Comparison of ENCODE assay signal across 10 cellular contexts in genomic region chr7:2106920-2107319, GRCh38.
DNase-seq lines count a peak whose midpoint lies in the region; TF ChIP-seq lines count a peak whose summit lies in the region.
"Had no signal": no experiment of that assay in that cellular context is flagged by ENCODE, and none has a peak within 500 bp of the region (broad histone marks: within the 10 kb centered on the region; RNA-seq: fewer than 3 reads in every experiment).

No MANE protein-coding gene starts in this region.

- peaks cover 56% of the 10 kb centered on the region for H3K4me1 Mint-ChIP-seq in HFFc6 (ENCODE audit: low read depth)
- peaks cover 39% of the 10 kb centered on the region for H3K4me1 Mint-ChIP-seq in activated CD4-positive, alpha-beta T cell treated with anti-CD3 and anti-CD28 coated beads, Interleukin-2, amount 10 ng/mL, durations not matched to agents 7 days and 5 days

- H3K27ac ChIP-seq in angular gyrus (ENCODE audit: low read depth, low read length), result peak overlapping the region; percentile 98

- DNase-seq in AG10803 (ENCODE audit: low read depth), result peak; percentile 28
- peak; percentile 26 for DNase-seq in HFFc6
- DNase-seq in iris pigment epithelial cell (ENCODE audit: low read depth), result peak; percentile 57
- DNase-seq in NCI-H187 (lab: John Stamatoyannopoulos, UW), result no peak
- DNase-seq in NCI-H1930 (lab: John Stamatoyannopoulos, UW), result no peak
- no peak for DNase-seq in effector CD4-positive, alpha-beta T cell
- DNase-seq in activated CD4-positive, alpha-beta T cell treated with anti-CD3 and anti-CD28 coated beads, Interleukin-2, amount 10 ng/mL, durations not matched to agents 7 days and 5 days, result no peak
- DNase-seq: AML-193, NCI-H1048 had no signal

- no peaks in the 10 kb centered on the region for H3K9me3 Mint-ChIP-seq in HFFc6
- no peaks in the 10 kb centered on the region for H3K9me3 Mint-ChIP-seq in activated CD4-positive, alpha-beta T cell treated with anti-CD3 and anti-CD28 coated beads, Interleukin-2, amount 10 ng/mL, durations not matched to agents 7 days and 5 days

- H3K36me3 Mint-ChIP-seq in HFFc6 (ENCODE audit: low read depth), result peaks cover 15% of the 10 kb centered on the region
- peaks cover 8% of the 10 kb centered on the region for H3K36me3 Mint-ChIP-seq in activated CD4-positive, alpha-beta T cell treated with anti-CD3 and anti-CD28 coated beads, Interleukin-2, amount 10 ng/mL, durations not matched to agents 7 days and 5 days (ENCODE audit: low read depth)

- peaks cover 4% of the 10 kb centered on the region for H3K27me3 Mint-ChIP-seq in HFFc6 (ENCODE audit: insufficient read depth)
- H3K27me3 Mint-ChIP-seq in activated CD4-positive, alpha-beta T cell treated with anti-CD3 and anti-CD28 coated beads, Interleukin-2, amount 10 ng/mL, durations not matched to agents 7 days and 5 days, result no peaks in the 10 kb centered on the region

- no peak overlapping the region for H3K4me3 Mint-ChIP-seq in HFFc6
- H3K4me3 Mint-ChIP-seq in activated CD4-positive, alpha-beta T cell treated with anti-CD3 and anti-CD28 coated beads, Interleukin-2, amount 10 ng/mL, durations not matched to agents 7 days and 5 days, result no peak overlapping the region

- no peak overlapping the region for H3K27ac Mint-ChIP-seq in HFFc6
- H3K27ac Mint-ChIP-seq in activated CD4-positive, alpha-beta T cell treated with anti-CD3 and anti-CD28 coated beads, Interleukin-2, amount 10 ng/mL, durations not matched to agents 7 days and 5 days, result no peak overlapping the region

- CTCF ChIA-PET in activated CD4-positive, alpha-beta T cell treated with anti-CD3 and anti-CD28 coated beads, Interleukin-2, amount 10 ng/mL, durations not matched to agents 7 days and 5 days (lab: Charles Lee), result no interaction called here

- TF ChIP-seq CTCF in AG10803 (conservative IDR thresholded peaks at IDR 0.05; ENCODE audit: low read length) (no peak), HFFc6 (IDR thresholded peaks at IDR 0.05) (no peak)

- no peak overlapping the region for H3K4me3 ChIP-seq in AG10803 (ENCODE audit: low read length)

- POLR2A ChIA-PET in activated CD4-positive, alpha-beta T cell treated with anti-CD3 and anti-CD28 coated beads, Interleukin-2, amount 10 ng/mL, durations not matched to agents 7 days and 5 days (lab: Charles Lee), result no interaction called here

Comparison
In these comparisons a context has a peak if more than half of its experiments do, and no peak if none do; other contexts are left out.
1. DNase-seq: peak in AG10803 (single experiment), HFFc6 (single experiment) and iris pigment epithelial cell (single experiment); none in NCI-H187 (0 of 2), NCI-H1930 (0 of 2), effector CD4-positive, alpha-beta T cell (single experiment) and activated CD4-positive, alpha-beta T cell treated with anti-CD3 and anti-CD28 coated beads, Interleukin-2, amount 10 ng/mL, durations not matched to agents 7 days and 5 days (single experiment).